ENCODE assay signal across 16 cellular contexts in genomic region chr2:144490857-144491256, GRCh38. TPM values are rescaled to one million over a fixed set of nuclear protein-coding genes. Genes with fewer than 3 reads are reported as not detected.
DNase-seq lines count a peak whose midpoint lies in the region; ATAC-seq and TF ChIP-seq lines count a peak whose summit lies in the region.
"Had no signal": no experiment of that assay in that cellular context is flagged by ENCODE, and none has a peak within 500 bp of the region (broad histone marks: within the 10 kb centered on the region; RNA-seq: fewer than 3 reads in every experiment).

No MANE protein-coding gene starts in this region.

- no peak overlapping the region for H3K4me3 ChIP-seq in CD8-positive, alpha-beta memory T cell (ENCODE audit: low read length)
- H3K4me3 ChIP-seq in OCI-LY3 (ENCODE audit: low read length): peak overlapping the region; percentile 66

- TF ChIP-seq CTCF in OCI-LY3 (IDR thresholded peaks at IDR 0.05; ENCODE audit: low read depth, low read length): no peak

- H4K20me1 ChIP-seq in OCI-LY3 (ENCODE audit: insufficient read depth, low read length): peaks cover 60% of the 10 kb centered on the region

- peaks cover 10% of the 10 kb centered on the region for H3K4me1 ChIP-seq in CD8-positive, alpha-beta memory T cell (ENCODE audit: insufficient read depth, low read length)
- H3K4me1 ChIP-seq in OCI-LY3 (ENCODE audit: low read length): peaks cover 32% of the 10 kb centered on the region

- H2AFZ ChIP-seq in OCI-LY3 (ENCODE audit: low read depth, low read length): no peak overlapping the region

- H3K4me3 Mint-ChIP-seq in CD8-positive, alpha-beta memory T cell: peak overlapping the region in 5 of 7 donors; percentile 38 to 82 (median 45)
- H3K4me3 Mint-ChIP-seq in effector memory CD8-positive, alpha-beta T cell: peak overlapping the region; percentile 41 to 73
- peak overlapping the region; percentile 68 for H3K4me3 Mint-ChIP-seq in stimulated activated memory B cell treated with anti-CD40 and anti-IgM and Interleukin-4, amounts not matched to agents 10 μg/mL and 1 μg/mL and 100 μg/mL, for 72 hours

- peaks cover 21% of the 10 kb centered on the region for H3K79me2 ChIP-seq in OCI-LY3 (ENCODE audit: low read length)

- H3K4me1 Mint-ChIP-seq in CD8-positive, alpha-beta memory T cell: peaks cover 56 to 79% (median 67%) of the 10 kb centered on the region in 3 donors
- peaks cover 35 to 74% of the 10 kb centered on the region in 2 donors for H3K4me1 Mint-ChIP-seq in effector memory CD8-positive, alpha-beta T cell (ENCODE audit: low read depth in 2 of 2)
- peaks cover 48% of the 10 kb centered on the region for H3K4me1 Mint-ChIP-seq in stimulated activated memory B cell treated with anti-CD40 and anti-IgM and Interleukin-4, amounts not matched to agents 10 μg/mL and 1 μg/mL and 100 μg/mL, for 72 hours

- peak overlapping the region; percentile 64 for H3K4me2 ChIP-seq in OCI-LY3 (ENCODE audit: low read length)

- peak overlapping the region in 6 of 8 donors; percentile 18 to 82 (median 62) for H3K27ac Mint-ChIP-seq in CD8-positive, alpha-beta memory T cell
- peak overlapping the region; percentile 87 to 91 for H3K27ac Mint-ChIP-seq in effector memory CD8-positive, alpha-beta T cell
- H3K27ac Mint-ChIP-seq in stimulated activated memory B cell treated with anti-CD40 and anti-IgM and Interleukin-4, amounts not matched to agents 10 μg/mL and 1 μg/mL and 100 μg/mL, for 72 hours: peak overlapping the region; percentile 89

- H3K9ac ChIP-seq in OCI-LY3 (ENCODE audit: low read length): no peak overlapping the region

- ATAC-seq in effector memory CD8-positive, alpha-beta T cell (replicated peaks): no peak
- ATAC-seq in stimulated activated memory B cell treated with anti-CD40 and anti-IgM and Interleukin-4, amounts not matched to agents 10 μg/mL and 1 μg/mL and 100 μg/mL, for 72 hours: peak; percentile 82
- ATAC-seq in esophagus mucosa: no peak

- no peaks in the 10 kb centered on the region for H3K9me3 ChIP-seq in CD8-positive, alpha-beta memory T cell (ENCODE audit: low read length)
- no peaks in the 10 kb centered on the region for H3K9me3 ChIP-seq in OCI-LY3 (ENCODE audit: insufficient read depth, low read length)

- H3K9me3 Mint-ChIP-seq in CD8-positive, alpha-beta memory T cell: no peaks in the 10 kb centered on the region
- H3K9me3 Mint-ChIP-seq in effector memory CD8-positive, alpha-beta T cell: no peaks in the 10 kb centered on the region
- H3K9me3 Mint-ChIP-seq in stimulated activated memory B cell treated with anti-CD40 and anti-IgM and Interleukin-4, amounts not matched to agents 10 μg/mL and 1 μg/mL and 100 μg/mL, for 72 hours: no peaks in the 10 kb centered on the region

- no peaks in the 10 kb centered on the region for H3K27me3 Mint-ChIP-seq in CD8-positive, alpha-beta memory T cell
- H3K27me3 Mint-ChIP-seq in effector memory CD8-positive, alpha-beta T cell: no peaks in the 10 kb centered on the region
- H3K27me3 Mint-ChIP-seq in stimulated activated memory B cell treated with anti-CD40 and anti-IgM and Interleukin-4, amounts not matched to agents 10 μg/mL and 1 μg/mL and 100 μg/mL, for 72 hours: no peaks in the 10 kb centered on the region

- no peak for DNase-seq in CD8-positive, alpha-beta memory T cell
- DNase-seq in effector memory CD8-positive, alpha-beta T cell: no peak
- no peak for DNase-seq in D341Med (ENCODE audit: low spot score)
- DNase-seq in NCI-H1417 treated with DMSO at 0.1 percent for 48 hours (lab: John Stamatoyannopoulos, UW): no peak
- no peak for DNase-seq in SW480 (ENCODE audit: low spot score)
- DNase-seq: DMS79, H7, IMR-90, NCI-H1436, NCI-H2029 treated with DMSO at 0.1 percent for 48 hours, NCI-H510A, SIG-M5 had no signal

- H3K36me3 Mint-ChIP-seq in CD8-positive, alpha-beta memory T cell: peaks cover 0 to 6% (median 3%) of the 10 kb centered on the region in 3 donors
- H3K36me3 Mint-ChIP-seq in effector memory CD8-positive, alpha-beta T cell (ENCODE audit: insufficient read depth): peaks cover 63% of the 10 kb centered on the region
- peaks cover 7% of the 10 kb centered on the region for H3K36me3 Mint-ChIP-seq in stimulated activated memory B cell treated with anti-CD40 and anti-IgM and Interleukin-4, amounts not matched to agents 10 μg/mL and 1 μg/mL and 100 μg/mL, for 72 hours

- H3K27me3 ChIP-seq in CD8-positive, alpha-beta memory T cell (ENCODE audit: insufficient read depth, low read length, poor library complexity, severe bottlenecking): no peaks in the 10 kb centered on the region
- H3K27me3 ChIP-seq in OCI-LY3 (ENCODE audit: low read depth, low read length): peaks cover 20% of the 10 kb centered on the region; the same call in 1 of the 2 replicates

- no peak overlapping the region for H3K27ac ChIP-seq in CD8-positive, alpha-beta memory T cell (ENCODE audit: low read depth, low read length)
- no peak overlapping the region for H3K27ac ChIP-seq in OCI-LY3 (ENCODE audit: low read length)

- CTCF ChIA-PET in CD8-positive, alpha-beta memory T cell (lab: Charles Lee): interaction anchor here (1.0 kb wide), 1 partner anchor 328 kb away, joined by 3 read pairs; no protein-coding TSS in a partner anchor

- H3K36me3 ChIP-seq in CD8-positive, alpha-beta memory T cell (ENCODE audit: insufficient read depth, low read length): no peaks in the 10 kb centered on the region
- no peaks in the 10 kb centered on the region for H3K36me3 ChIP-seq in OCI-LY3 (replicated peaks; ENCODE audit: low read depth, low read length)

- POLR2A ChIA-PET in CD8-positive, alpha-beta memory T cell (lab: Charles Lee): no interaction called here

RNA-seq across cellular contexts. Expression of gene ZEB2, which starts 29.1 kb away (rescaled TPM):
- 10 to 100 TPM; 32.7 to 35.8 TPM for total RNA-seq in CD8-positive, alpha-beta memory T cell
- 20.6 TPM for polyA plus RNA-seq in CD8-positive, alpha-beta memory T cell
- 6.5 TPM for total RNA-seq in esophagus mucosa
- total RNA-seq: HT-29 had no signal
